In the genomic region with DNA sequence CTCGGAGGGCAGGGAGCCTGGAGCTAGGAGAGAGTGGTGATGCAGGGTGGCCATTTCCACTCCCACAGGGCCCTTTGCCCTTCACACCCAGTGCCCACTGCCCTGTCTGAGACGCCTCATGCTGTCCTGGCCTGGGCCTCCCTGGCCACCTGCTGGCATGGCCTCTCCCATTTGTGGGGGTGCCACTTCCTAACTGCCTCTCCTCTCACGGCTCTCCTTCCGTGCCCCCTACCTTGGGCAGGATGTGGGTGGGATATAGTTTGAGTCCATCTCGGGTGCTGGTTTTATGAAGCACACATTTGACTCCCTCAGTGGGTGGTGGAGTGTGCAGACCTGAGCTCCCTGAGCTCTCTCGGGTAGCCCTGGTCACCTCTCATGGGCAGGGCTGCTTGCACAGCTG, we compare ENCODE assay signal across 18 cellular contexts. TPM values are rescaled to one million over a fixed set of nuclear protein-coding genes. Genes with fewer than 3 reads are reported as not detected.
DNase-seq lines count a peak whose midpoint lies in the region; ATAC-seq, FAIRE-seq and TF ChIP-seq lines count a peak whose summit lies in the region.
"Had no signal": no experiment of that assay in that cellular context is flagged by ENCODE, and none has a peak within 500 bp of the region (broad histone marks: within the 10 kb centered on the region; RNA-seq: fewer than 3 reads in every experiment).

No MANE protein-coding gene starts in this region.

- no peak for TF ChIP-seq CTCF in HEK293 (tag by site-specific recombination; IDR thresholded peaks at IDR 0.05)
- no peak for TF ChIP-seq CTCF in natural killer cell (IDR thresholded peaks at IDR 0.05)
- TF ChIP-seq CTCF in D721Med (IDR thresholded peaks at IDR 0.05; ENCODE audit: insufficient read depth, missing control alignments): no peak

- H3K9ac ChIP-seq in BLaER1 treated with 17β-estradiol and CSF1 and Interleukin-3, amounts not matched to agents 10 nM and 100 nM: peak overlapping the region in 3 of 11 experiments; percentile 13 to 49 (median 37); a peak in 5 of 22 replicates

- no peak overlapping the region for H3K4me3 ChIP-seq in BLaER1 treated with 17β-estradiol and CSF1 and Interleukin-3, amounts not matched to agents 10 nM and 100 nM
- no peak overlapping the region for H3K4me3 ChIP-seq in HEK293 (ENCODE audit: low read depth, low read length)
- H3K4me3 ChIP-seq: heart right ventricle, SK-N-MC had no signal

- no peaks in the 10 kb centered on the region for H3K9me3 Mint-ChIP-seq in activated naive CD4-positive, alpha-beta T cell treated with anti-CD3 and anti-CD28 coated beads, Interleukin-2, amount 50 U/mL, for 72 hours
- H3K9me3 Mint-ChIP-seq in natural killer cell: no peaks in the 10 kb centered on the region

- intact Hi-C loops in natural killer cell (cut with micrococcal nuclease): no loop called here

- FAIRE-seq in D721Med (lab: Jason Lieb, UNC): no peak
- FAIRE-seq: GM12892, HTR-8/SVneo had no signal

- peaks cover 0 to 15% (median 0%) of the 10 kb centered on the region in 11 experiments; a peak in 3 of 22 replicates for H3K9me3 ChIP-seq in BLaER1 treated with 17β-estradiol and CSF1 and Interleukin-3, amounts not matched to agents 10 nM and 100 nM (replicated peaks in 1 of 11)
- no peaks in the 10 kb centered on the region for H3K9me3 ChIP-seq in HEK293 (ENCODE audit: control insufficient read depth, insufficient read depth, low read depth, low read length)
- H3K9me3 ChIP-seq: heart right ventricle had no signal

- peaks cover 44 to 97% (median 94%) of the 10 kb centered on the region in 11 experiments for H3K36me3 ChIP-seq in BLaER1 treated with 17β-estradiol and CSF1 and Interleukin-3, amounts not matched to agents 10 nM and 100 nM
- H3K36me3 ChIP-seq in HEK293 (ENCODE audit: control insufficient read depth in 2 of 2, insufficient read depth in 1 of 2, low read length in 2 of 2): peaks cover 0 to 11% of the 10 kb centered on the region in 2 experiments; a peak in 2 of 3 replicates

- no peaks in the 10 kb centered on the region for H3K27me3 Mint-ChIP-seq in natural killer cell (ENCODE audit: low read depth in 2 of 2)

- H3K27me3 ChIP-seq in BLaER1 treated with 17β-estradiol and CSF1 and Interleukin-3, amounts not matched to agents 10 nM and 100 nM: no peaks in the 10 kb centered on the region
- H3K27me3 ChIP-seq: heart right ventricle had no signal

- peak overlapping the region in 9 of 11 experiments; percentile 3 to 52 (median 18); a peak in 13 of 22 replicates for H3K27ac ChIP-seq in BLaER1 treated with 17β-estradiol and CSF1 and Interleukin-3, amounts not matched to agents 10 nM and 100 nM
- no peak overlapping the region for H3K27ac ChIP-seq in HEK293 (ENCODE audit: extremely low read depth, low read depth, low read length)
- H3K27ac ChIP-seq: heart right ventricle had no signal

- peaks cover 62 to 67% of the 10 kb centered on the region in 2 donors for H3K4me1 Mint-ChIP-seq in natural killer cell

- CTCF ChIA-PET in HEK293 (lab: Yijun Ruan, JAX): interaction anchor here (0.6 to 5.2 kb wide), 2 partner anchors 43 to 334 kb away, joined by 3 to 36 read pairs; no protein-coding TSS in a partner anchor

- peak overlapping the region; percentile 63 to 82 for H3K27ac Mint-ChIP-seq in activated naive CD4-positive, alpha-beta T cell treated with anti-CD3 and anti-CD28 coated beads, Interleukin-2, amount 50 U/mL, for 72 hours
- peak overlapping the region; percentile 76 to 82 for H3K27ac Mint-ChIP-seq in natural killer cell

- POLR2A ChIA-PET in HEK293 (lab: Yijun Ruan, JAX): interaction anchor here (0.6 kb wide), 1 partner anchor 97 kb away, joined by 5 read pairs; no protein-coding TSS in a partner anchor

- peak overlapping the region; percentile 61 for H3K4me3 Mint-ChIP-seq in natural killer cell

- peaks cover 5 to 17% of the 10 kb centered on the region in 2 donors for H3K36me3 Mint-ChIP-seq in activated naive CD4-positive, alpha-beta T cell treated with anti-CD3 and anti-CD28 coated beads, Interleukin-2, amount 50 U/mL, for 72 hours
- peaks cover 17% of the 10 kb centered on the region for H3K36me3 Mint-ChIP-seq in natural killer cell

- DNase-seq in activated naive CD4-positive, alpha-beta T cell treated with anti-CD3 and anti-CD28 coated beads, Interleukin-2, amount 50 U/mL, for 72 hours (ENCODE audit: low spot score in 2 of 2): no peak
- DNase-seq in natural killer cell (no peak), glomerular visceral epithelial cell (ENCODE audit: extremely low spot score) (no peak), D721Med (ENCODE audit: insufficient read length, low spot score) (no peak)
- DNase-seq: activated gamma-delta T cell; caudate nucleus; heart right ventricle; MV-4-11; NCI-H226; OCI-M1; stimulated activated CD8-positive, alpha-beta memory T cell treated with anti-CD3 and anti-CD28 coated beads, Interleukin-4, amount 100 ng/mL, for 48 hours had no signal

- peaks cover 28 to 60% (median 45%) of the 10 kb centered on the region in 10 experiments for H3K4me1 ChIP-seq in BLaER1 treated with 17β-estradiol and CSF1 and Interleukin-3, amounts not matched to agents 10 nM and 100 nM
- H3K4me1 ChIP-seq in HEK293 (ENCODE audit: control insufficient read depth, insufficient read depth, low read length): no peaks in the 10 kb centered on the region

- peak; percentile 14 to 36 for ATAC-seq in activated naive CD4-positive, alpha-beta T cell treated with anti-CD3 and anti-CD28 coated beads, Interleukin-2, amount 50 U/mL, for 72 hours
- peak in 2 of 3 donors; percentile 24 to 35 for ATAC-seq in natural killer cell
- ATAC-seq in GM21390 (IDR thresholded peaks at IDR 0.05; ENCODE audit: unreplicated experiment): no peak
- no peak for ATAC-seq in GM19023 (IDR thresholded peaks at IDR 0.05; ENCODE audit: unreplicated experiment)

- H4K20me1 ChIP-seq in BLaER1 treated with 17β-estradiol and CSF1 and Interleukin-3, amounts not matched to agents 10 nM and 100 nM: peaks cover 5 to 97% (median 77%) of the 10 kb centered on the region in 11 experiments; a peak in 20 of 22 replicates

- peak overlapping the region; percentile 29 to 74 (median 58); a peak in 20 of 22 replicates for H3K4me2 ChIP-seq in BLaER1 treated with 17β-estradiol and CSF1 and Interleukin-3, amounts not matched to agents 10 nM and 100 nM

TF ChIP-seq in HEK293, 187 proteins besides CTCF, POLR2A, EP300 and RAD21 (continues in another document):
- TF ChIP-seq, protein P1, sequence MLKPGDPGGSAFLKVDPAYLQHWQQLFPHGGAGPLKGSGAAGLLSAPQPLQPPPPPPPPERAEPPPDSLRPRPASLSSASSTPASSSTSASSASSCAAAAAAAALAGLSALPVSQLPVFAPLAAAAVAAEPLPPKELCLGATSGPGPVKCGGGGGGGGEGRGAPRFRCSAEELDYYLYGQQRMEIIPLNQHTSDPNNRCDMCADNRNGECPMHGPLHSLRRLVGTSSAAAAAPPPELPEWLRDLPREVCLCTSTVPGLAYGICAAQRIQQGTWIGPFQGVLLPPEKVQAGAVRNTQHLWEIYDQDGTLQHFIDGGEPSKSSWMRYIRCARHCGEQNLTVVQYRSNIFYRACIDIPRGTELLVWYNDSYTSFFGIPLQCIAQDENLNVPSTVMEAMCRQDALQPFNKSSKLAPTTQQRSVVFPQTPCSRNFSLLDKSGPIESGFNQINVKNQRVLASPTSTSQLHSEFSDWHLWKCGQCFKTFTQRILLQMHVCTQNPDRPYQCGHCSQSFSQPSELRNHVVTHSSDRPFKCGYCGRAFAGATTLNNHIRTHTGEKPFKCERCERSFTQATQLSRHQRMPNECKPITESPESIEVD (tag by site-specific recombination; IDR thresholded peaks at IDR 0.05): no peak
- TF ChIP-seq, protein P2, sequence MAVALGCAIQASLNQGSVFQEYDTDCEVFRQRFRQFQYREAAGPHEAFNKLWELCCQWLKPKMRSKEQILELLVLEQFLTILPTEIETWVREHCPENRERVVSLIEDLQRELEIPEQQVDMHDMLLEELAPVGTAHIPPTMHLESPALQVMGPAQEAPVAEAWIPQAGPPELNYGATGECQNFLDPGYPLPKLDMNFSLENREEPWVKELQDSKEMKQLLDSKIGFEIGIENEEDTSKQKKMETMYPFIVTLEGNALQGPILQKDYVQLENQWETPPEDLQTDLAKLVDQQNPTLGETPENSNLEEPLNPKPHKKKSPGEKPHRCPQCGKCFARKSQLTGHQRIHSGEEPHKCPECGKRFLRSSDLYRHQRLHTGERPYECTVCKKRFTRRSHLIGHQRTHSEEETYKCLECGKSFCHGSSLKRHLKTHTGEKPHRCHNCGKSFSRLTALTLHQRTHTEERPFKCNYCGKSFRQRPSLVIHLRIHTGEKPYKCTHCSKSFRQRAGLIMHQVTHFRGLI (tag by site-specific recombination; IDR thresholded peaks at IDR 0.05): no peak
- TF ChIP-seq, protein P3, sequence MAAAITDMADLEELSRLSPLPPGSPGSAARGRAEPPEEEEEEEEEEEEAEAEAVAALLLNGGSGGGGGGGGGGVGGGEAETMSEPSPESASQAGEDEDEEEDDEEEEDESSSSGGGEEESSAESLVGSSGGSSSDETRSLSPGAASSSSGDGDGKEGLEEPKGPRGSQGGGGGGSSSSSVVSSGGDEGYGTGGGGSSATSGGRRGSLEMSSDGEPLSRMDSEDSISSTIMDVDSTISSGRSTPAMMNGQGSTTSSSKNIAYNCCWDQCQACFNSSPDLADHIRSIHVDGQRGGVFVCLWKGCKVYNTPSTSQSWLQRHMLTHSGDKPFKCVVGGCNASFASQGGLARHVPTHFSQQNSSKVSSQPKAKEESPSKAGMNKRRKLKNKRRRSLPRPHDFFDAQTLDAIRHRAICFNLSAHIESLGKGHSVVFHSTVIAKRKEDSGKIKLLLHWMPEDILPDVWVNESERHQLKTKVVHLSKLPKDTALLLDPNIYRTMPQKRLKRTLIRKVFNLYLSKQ (tag by site-specific recombination; IDR thresholded peaks at IDR 0.05; ENCODE audit: borderline replicate concordance): no peak
- TF ChIP-seq, protein P4, sequence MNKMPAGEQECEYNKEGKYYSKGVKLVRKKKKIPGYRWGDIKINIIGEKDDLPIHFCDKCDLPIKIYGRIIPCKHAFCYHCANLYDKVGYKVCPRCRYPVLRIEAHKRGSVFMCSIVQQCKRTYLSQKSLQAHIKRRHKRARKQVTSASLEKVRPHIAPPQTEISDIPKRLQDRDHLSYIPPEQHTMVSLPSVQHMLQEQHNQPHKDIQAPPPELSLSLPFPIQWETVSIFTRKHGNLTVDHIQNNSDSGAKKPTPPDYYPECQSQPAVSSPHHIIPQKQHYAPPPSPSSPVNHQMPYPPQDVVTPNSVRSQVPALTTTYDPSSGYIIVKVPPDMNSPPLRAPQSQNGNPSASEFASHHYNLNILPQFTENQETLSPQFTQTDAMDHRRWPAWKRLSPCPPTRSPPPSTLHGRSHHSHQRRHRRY (tag by site-specific recombination; IDR thresholded peaks at IDR 0.05): no peak
- TF ChIP-seq KLF8 (tag by site-specific recombination; IDR thresholded peaks at IDR 0.05) (no peak), ZIC2 (tag by site-specific recombination; IDR thresholded peaks at IDR 0.05) (peak; percentile 70)

RNA-seq across cellular contexts. Expression of a gene that starts 46.0 kb away (rescaled TPM):
- 10 to 100 TPM; 63.2 to 94.8 TPM for total RNA-seq in activated naive CD4-positive, alpha-beta T cell treated with anti-CD3 and anti-CD28 coated beads, Interleukin-2, amount 50 U/mL, for 72 hours
- total RNA-seq in natural killer cell: 100 to 1,000 TPM; 299 to 456 (median 329) TPM

Comparison
In these comparisons a context has a peak if more than half of its experiments do, and no peak if none do; other contexts are left out.
1. ATAC-seq: peak in activated naive CD4-positive, alpha-beta T cell treated with anti-CD3 and anti-CD28 coated beads, Interleukin-2, amount 50 U/mL, for 72 hours (2 of 2) and natural killer cell (2 of 3); none in GM21390 (single experiment) and GM19023 (single experiment).